Comparison of ENCODE assay signal across 2 cellular contexts in genomic region chr9:34493972-34494535, GRCh38.
TF ChIP-seq lines count a peak whose summit lies in the region.

No MANE protein-coding gene starts in this region.

TF ChIP-seq in GM23338, 12 proteins besides CTCF, POLR2A, EP300 and RAD21:
- TF ChIP-seq REST (IDR thresholded peaks at IDR 0.05; ENCODE audit: unreplicated experiment), result peak; percentile 87
- TF ChIP-seq EZH2phosphoT487 (IDR thresholded peaks at IDR 0.05; ENCODE audit: unreplicated experiment), result no peak

TF ChIP-seq in H1, 55 proteins besides CTCF, POLR2A, EP300 and RAD21:
- TF ChIP-seq YY1 (IDR thresholded peaks at IDR 0.05; ENCODE audit: low read depth, low read length) (0 out of 2 replicates have a peak, but pooled peaks have one; percentile 56), TEAD4 (IDR thresholded peaks at IDR 0.05; ENCODE audit: low read depth, low read length) (peak; percentile 45; the same call in 1 of the 2 replicates), SIN3A (conservative IDR thresholded peaks at IDR 0.05 in 1 of 2, IDR thresholded peaks at IDR 0.05 in 1 of 2; ENCODE audit: low read depth in 1 of 2, low read length in 2 of 2) (peak in 1 of 2 experiments; percentile 70; a peak in 2 of 4 replicates), CREB1 (IDR thresholded peaks at IDR 0.05) (no peak)
